31 cellular contexts compared by ENCODE assay signal in genomic region chr18:21761471-21762115, GRCh38. TPM values are rescaled to one million over a fixed set of nuclear protein-coding genes. Genes with fewer than 3 reads are reported as not detected.
A peak's percentile ranks its signal among the peaks of the same experiment; 100 is the strongest.
DNase-seq lines count a peak whose midpoint lies in the region; ATAC-seq and TF ChIP-seq lines count a peak whose summit lies in the region.
"Had no signal": no experiment of that assay in that cellular context is flagged by ENCODE, and none has a peak within 500 bp of the region (broad histone marks: within the 10 kb centered on the region; RNA-seq: fewer than 3 reads in every experiment).

No MANE protein-coding gene starts in this region.

- no peak for TF ChIP-seq CTCF in GM12865 (IDR thresholded peaks at IDR 0.05; ENCODE audit: insufficient read depth, low read depth, low read length, missing control alignments)
- no peak for TF ChIP-seq CTCF in WERI-Rb-1 (IDR thresholded peaks at IDR 0.05; ENCODE audit: low read depth, low read length)
- TF ChIP-seq CTCF in glutamatergic neuron (IDR thresholded peaks at IDR 0.05; ENCODE audit: partially characterized antibody, unreplicated experiment) = no peak

- H3K36me3 Mint-ChIP-seq in glutamatergic neuron (ENCODE audit: unreplicated experiment) = peaks cover 5% of the 10 kb centered on the region
- peaks cover 4% of the 10 kb centered on the region for H3K36me3 Mint-ChIP-seq in effector memory CD8-positive, alpha-beta T cell (ENCODE audit: insufficient read depth)

- peak overlapping the region; percentile 13; the same call in 1 of the 2 replicates for H3K4me3 ChIP-seq in GM12865 (ENCODE audit: low read depth, low read length)
- no peak overlapping the region for H3K4me3 ChIP-seq in WERI-Rb-1 (ENCODE audit: low read depth, low read length)
- H3K4me3 ChIP-seq: heart right ventricle, lower lobe of right lung, mucosa of descending colon, right lobe of liver, SK-N-MC had no signal

- peaks cover 11% of the 10 kb centered on the region for H3K9me3 Mint-ChIP-seq in glutamatergic neuron (ENCODE audit: unreplicated experiment)
- H3K9me3 Mint-ChIP-seq in effector memory CD8-positive, alpha-beta T cell = no peaks in the 10 kb centered on the region
- H3K9me3 Mint-ChIP-seq: activated naive CD8-positive, alpha-beta T cell treated with anti-CD3 and anti-CD28 coated beads, Interleukin-2, amount 50 U/mL, for 24 hours; activated T-cell treated with anti-CD3 and anti-CD28 coated beads, Interleukin-2, amount 50 U/mL, for 24 hours; CD8-positive, alpha-beta memory T cell had no signal

- H3K4me1 Mint-ChIP-seq in glutamatergic neuron (ENCODE audit: low read depth, unreplicated experiment) = peaks cover 56% of the 10 kb centered on the region
- H3K4me1 Mint-ChIP-seq in effector memory CD8-positive, alpha-beta T cell (ENCODE audit: low read depth in 2 of 2) = peaks cover 11 to 30% of the 10 kb centered on the region in 2 donors

- peak overlapping the region; percentile 49 for H3K27ac ChIP-seq in WERI-Rb-1
- H3K27ac ChIP-seq: heart right ventricle, lower lobe of right lung, right lobe of liver, RWPE1, SK-N-MC had no signal

- H3K36me3 ChIP-seq in WERI-Rb-1 = peaks cover 14% of the 10 kb centered on the region
- H3K36me3 ChIP-seq: right lobe of liver had no signal

- ATAC-seq in HG02798 (IDR thresholded peaks at IDR 0.05; ENCODE audit: poor library complexity, unreplicated experiment) (peak; percentile 50), HG03025 (IDR thresholded peaks at IDR 0.05; ENCODE audit: low FRiP score, unreplicated experiment) (no peak)
- no peak for ATAC-seq in effector memory CD8-positive, alpha-beta T cell (replicated peaks)
- ATAC-seq: activated naive CD8-positive, alpha-beta T cell treated with anti-CD3 and anti-CD28 coated beads, Interleukin-2, amount 50 U/mL, for 24 hours; heart right ventricle; lower lobe of right lung; mucosa of descending colon; right lobe of liver had no signal

- peak overlapping the region; percentile 98 for H3K27ac Mint-ChIP-seq in glutamatergic neuron (ENCODE audit: unreplicated experiment)
- H3K27ac Mint-ChIP-seq in effector memory CD8-positive, alpha-beta T cell = peak overlapping the region in 1 of 2 donors; percentile 65
- H3K27ac Mint-ChIP-seq: activated CD4-positive, alpha-beta T cell treated with anti-CD3 and anti-CD28 coated beads, Interleukin-2, amount 10 ng/mL, durations not matched to agents 24 days and 14 days; activated naive CD8-positive, alpha-beta T cell treated with anti-CD3 and anti-CD28 coated beads, Interleukin-2, amount 50 U/mL, for 24 hours; activated T-cell treated with anti-CD3 and anti-CD28 coated beads, Interleukin-2, amount 50 U/mL, for 24 hours; B cell; T-helper 1 cell treated with Interleukin-12 subunit alpha and Interleukin-12 subunit beta and Interleukin-4 antibody, amounts not matched to agents 30 μg/mL and 1 μg/mL, for 36 hours had no signal

- DNase-seq in GM12865 (ENCODE audit: low read depth) (peak; percentile 62), WERI-Rb-1 (no peak), glutamatergic neuron (peak; percentile 34), GM19238 (ENCODE audit: insufficient read length, low spot score) (no peak)
- DNase-seq in effector memory CD8-positive, alpha-beta T cell = no peak
- no peak for DNase-seq in activated CD4-positive, CD25-positive, alpha-beta regulatory T cell (lab: John Stamatoyannopoulos, UW)
- DNase-seq: activated CD4-positive, alpha-beta T cell treated with anti-CD3 and anti-CD28 coated beads, Interleukin-2, amount 10 ng/mL, durations not matched to agents 24 days and 14 days; activated gamma-delta T cell treated with Interleukin-2 at 50 U/mL for 16 hours; activated naive CD8-positive, alpha-beta T cell treated with anti-CD3 and anti-CD28 coated beads, Interleukin-2, amount 50 U/mL, for 24 hours; activated T-cell treated with anti-CD3 and anti-CD28 coated beads, Interleukin-2, amount 50 U/mL, for 24 hours; CD8-positive, alpha-beta memory T cell; cerebellar nuclear complex; foreskin fibroblast; GOT3; heart right ventricle; kidney glomerular epithelial cell; lower lobe of right lung; mucosa of descending colon; NCI-H1105 treated with DMSO at 0.1 percent for 48 hours; NCI-H2081; NCI-H226; NCI-H748 treated with DMSO at 0.1 percent for 48 hours; right lobe of liver; stimulated activated CD4-positive, alpha-beta T cell treated with anti-CD3 and anti-CD28 coated beads, Interleukin-2, amount 100 ng/mL, for 48 hours; trophoblast cell had no signal

- peak overlapping the region; percentile 85 for H3K4me3 Mint-ChIP-seq in glutamatergic neuron (ENCODE audit: unreplicated experiment)
- peak overlapping the region in 1 of 2 donors; percentile 31 for H3K4me3 Mint-ChIP-seq in effector memory CD8-positive, alpha-beta T cell
- H3K4me3 Mint-ChIP-seq: activated CD4-positive, alpha-beta T cell treated with anti-CD3 and anti-CD28 coated beads, Interleukin-2, amount 10 ng/mL, durations not matched to agents 24 days and 14 days; activated naive CD8-positive, alpha-beta T cell treated with anti-CD3 and anti-CD28 coated beads, Interleukin-2, amount 50 U/mL, for 24 hours; activated T-cell treated with anti-CD3 and anti-CD28 coated beads, Interleukin-2, amount 50 U/mL, for 24 hours; B cell; T-helper 1 cell treated with Interleukin-12 subunit alpha and Interleukin-12 subunit beta and Interleukin-4 antibody, amounts not matched to agents 30 μg/mL and 1 μg/mL, for 36 hours had no signal

- H3K9me3 ChIP-seq in WERI-Rb-1 (ENCODE audit: severe bottlenecking) = no peaks in the 10 kb centered on the region
- H3K9me3 ChIP-seq: heart right ventricle, lower lobe of right lung, mucosa of descending colon, right lobe of liver had no signal

- peaks cover 15% of the 10 kb centered on the region for H3K27me3 Mint-ChIP-seq in glutamatergic neuron (ENCODE audit: unreplicated experiment)
- no peaks in the 10 kb centered on the region for H3K27me3 Mint-ChIP-seq in effector memory CD8-positive, alpha-beta T cell
- H3K27me3 Mint-ChIP-seq: activated CD4-positive, alpha-beta T cell treated with anti-CD3 and anti-CD28 coated beads, Interleukin-2, amount 10 ng/mL, durations not matched to agents 24 days and 14 days; activated naive CD8-positive, alpha-beta T cell treated with anti-CD3 and anti-CD28 coated beads, Interleukin-2, amount 50 U/mL, for 24 hours; activated T-cell treated with anti-CD3 and anti-CD28 coated beads, Interleukin-2, amount 50 U/mL, for 24 hours; B cell; CD8-positive, alpha-beta memory T cell had no signal

- no peaks in the 10 kb centered on the region for H3K27me3 ChIP-seq in WERI-Rb-1 (ENCODE audit: insufficient read depth, low read depth, severe bottlenecking)
- H3K27me3 ChIP-seq: heart right ventricle, right lobe of liver had no signal

RNA-seq across cellular contexts. Expression of gene MIB1, which starts 21.0 kb away (rescaled TPM):
- 228 TPM for total RNA-seq in glutamatergic neuron (ENCODE audit: unreplicated experiment)

RNA-seq across cellular contexts. Expression of gene ABHD3, which starts 57.0 kb away (rescaled TPM):
- 12.7 TPM for total RNA-seq in glutamatergic neuron (ENCODE audit: unreplicated experiment)

Comparison
In these comparisons a context has a peak if more than half of its experiments do, and no peak if none do; other contexts are left out.
1. DNase-seq: peak in GM12865 (single experiment) and glutamatergic neuron (single experiment); none in WERI-Rb-1 (single experiment), effector memory CD8-positive, alpha-beta T cell (0 of 3), activated CD4-positive, CD25-positive, alpha-beta regulatory T cell (0 of 4) and GM19238 (single experiment).